ENCODE assay signal across 8 cellular contexts in genomic region chr12:32895688-32896437, GRCh38. TPM values are rescaled to one million over a fixed set of nuclear protein-coding genes. Genes with fewer than 3 reads are reported as not detected.
DNase-seq lines count a peak whose midpoint lies in the region; ATAC-seq and TF ChIP-seq lines count a peak whose summit lies in the region.

No MANE protein-coding gene starts in this region.

- no peak for TF ChIP-seq POLR2A in vagina (IDR thresholded peaks at IDR 0.05)

- DNase-seq in COR-L47 (lab: John Stamatoyannopoulos, UW) (peak; percentile 10), LoVo (ENCODE audit: low spot score) (peak; percentile 57), colonic mucosa (peak; percentile 76), mesothelial cell of epicardium (ENCODE audit: low spot score in 2 of 2, unreplicated experiment in 2 of 2) (peak in 1 of 2 experiments; percentile 48), vagina (ENCODE audit: extremely low spot score in 2 of 2) (no peak), AG08396 (ENCODE audit: low spot score) (no peak)
- no peak for DNase-seq in stimulated activated naive CD4-positive, alpha-beta T cell (lab: John Stamatoyannopoulos, UW)

- H3K4me3 ChIP-seq in colonic mucosa (peak overlapping the region; percentile 83), vagina (peak overlapping the region; percentile 65 to 69)

- no peak for ATAC-seq in GM21786 (IDR thresholded peaks at IDR 0.05; ENCODE audit: unreplicated experiment)

- H3K4me1 ChIP-seq in colonic mucosa (peaks cover 4% of the 10 kb centered on the region), vagina (peaks cover 20% of the 10 kb centered on the region)

- no peaks in the 10 kb centered on the region for H3K27me3 ChIP-seq in colonic mucosa
- H3K27me3 ChIP-seq in vagina = no peaks in the 10 kb centered on the region

- peaks cover 67% of the 10 kb centered on the region for H3K4me1 Mint-ChIP-seq in mesothelial cell of epicardium

- H3K9me3 ChIP-seq in colonic mucosa = no peaks in the 10 kb centered on the region
- no peaks in the 10 kb centered on the region for H3K9me3 ChIP-seq in vagina

- H3K27ac ChIP-seq in colonic mucosa (peak overlapping the region; percentile 98), vagina (peak overlapping the region; percentile 5)

- H3K36me3 ChIP-seq in colonic mucosa (no peaks in the 10 kb centered on the region), vagina (no peaks in the 10 kb centered on the region)

- peak overlapping the region; percentile 88 for H3K4me3 Mint-ChIP-seq in mesothelial cell of epicardium

- H3K27ac Mint-ChIP-seq in mesothelial cell of epicardium = peak overlapping the region; percentile 95

- no peaks in the 10 kb centered on the region for H3K27me3 Mint-ChIP-seq in mesothelial cell of epicardium (ENCODE audit: low read depth)

- intact Hi-C loops in colonic mucosa (cut with DNase I) = no loop called here
- intact Hi-C loops in vagina (cut with DNase I) = no loop called here

- H3K9ac ChIP-seq in colonic mucosa (ENCODE audit: low read depth in 2 of 2, low read length in 2 of 2) = peak overlapping the region; percentile 76 to 92

- no peaks in the 10 kb centered on the region for H3K9me3 Mint-ChIP-seq in mesothelial cell of epicardium

- H3K36me3 Mint-ChIP-seq in mesothelial cell of epicardium = no peaks in the 10 kb centered on the region

- TF ChIP-seq CTCF in colonic mucosa (IDR thresholded peaks at IDR 0.05) = no peak
- no peak for TF ChIP-seq CTCF in mesothelial cell of epicardium (IDR thresholded peaks at IDR 0.05; ENCODE audit: unreplicated experiment)
- no peak for TF ChIP-seq CTCF in vagina (IDR thresholded peaks at IDR 0.05)

RNA-seq across cellular contexts. Expression of gene PKP2, which starts 0.7 kb away (rescaled TPM):
- total RNA-seq in colonic mucosa (100 to 1,000 TPM; 130 to 187 TPM), mesothelial cell of epicardium (65.3 to 69.5 TPM (median 67.3 TPM) in 3 replicates), vagina (16.2 TPM)

Comparison
In these comparisons a context has a peak if more than half of its experiments do, and no peak if none do; other contexts are left out.
1. DNase-seq: peak in COR-L47 (single experiment), LoVo (single experiment) and colonic mucosa (single experiment); none in vagina (0 of 2), AG08396 (single experiment) and stimulated activated naive CD4-positive, alpha-beta T cell (0 of 6).